In the genomic region with DNA sequence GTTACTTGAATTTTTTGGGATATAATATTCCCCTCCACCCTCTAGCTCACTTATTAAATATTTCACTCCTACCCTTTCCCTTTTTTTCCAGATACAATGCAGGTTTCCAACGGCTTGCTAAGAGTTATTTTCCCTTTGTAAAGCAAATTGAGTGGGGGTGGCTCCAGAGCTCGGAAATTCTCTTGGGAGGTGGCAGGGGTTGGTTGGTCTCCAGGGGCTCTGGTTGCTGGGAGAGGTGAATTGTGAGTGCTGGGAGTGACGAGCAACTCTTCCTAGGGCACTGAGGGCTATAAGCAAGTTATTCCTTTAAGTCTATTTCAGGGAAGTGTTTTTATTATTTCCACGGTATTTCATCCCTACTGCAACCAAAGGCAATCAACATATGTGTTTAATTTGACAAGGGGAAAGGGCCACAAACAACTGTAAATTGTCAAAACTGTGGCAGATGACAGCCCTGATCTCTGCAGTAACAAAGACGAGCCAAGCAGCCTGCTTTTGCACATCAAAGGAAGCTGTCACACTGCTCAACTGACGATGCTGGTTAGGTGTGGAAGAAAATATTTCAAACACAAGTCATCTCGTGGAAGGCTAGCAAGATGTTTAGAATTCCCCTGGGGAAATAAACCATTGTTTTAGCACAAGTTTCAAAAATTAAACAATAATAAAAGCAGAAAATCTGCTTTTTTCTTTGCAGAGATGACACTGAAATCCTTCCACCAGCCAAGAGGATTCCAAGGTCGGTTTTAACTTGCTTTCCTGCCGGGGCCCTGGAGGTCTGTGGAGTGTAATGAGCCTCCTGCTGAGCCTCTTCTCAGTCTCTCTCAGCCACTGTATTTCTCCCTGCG, we compare ENCODE assay signal across 11 cellular contexts.
DNase-seq lines count a peak whose midpoint lies in the region.
"Had no signal": no experiment of that assay in that cellular context is flagged by ENCODE, and none has a peak within 500 bp of the region (broad histone marks: within the 10 kb centered on the region; RNA-seq: fewer than 3 reads in every experiment).

No MANE protein-coding gene starts in this region.

- peak; percentile 77 for DNase-seq in NCI-H1436 (lab: John Stamatoyannopoulos, UW)
- DNase-seq in NCI-H1436 treated with DMSO at 0.1 percent for 48 hours (lab: John Stamatoyannopoulos, UW) = no peak
- peak; percentile 58 for DNase-seq in NT2/D1 (ENCODE audit: low read depth, low spot score)
- DNase-seq in fibroblast of peridontal ligament (ENCODE audit: extremely low read depth) = peak; percentile 52
- peak; percentile 78 for DNase-seq in putamen (ENCODE audit: low spot score)
- no peak for DNase-seq in MV-4-11 (lab: John Stamatoyannopoulos, UW)
- DNase-seq in NOMO-1 treated with DMSO at 0.1 percent for 48 hours (lab: John Stamatoyannopoulos, UW; ENCODE audit: unreplicated experiment) = no peak
- DNase-seq in NCI-H526 treated with DMSO at 0.1 percent for 48 hours (lab: John Stamatoyannopoulos, UW) = no peak
- DNase-seq: ACHN; activated CD4-positive, CD25-positive, alpha-beta regulatory T cell; adrenal gland had no signal

- H3K9me3 ChIP-seq in NT2/D1 (ENCODE audit: insufficient read depth, low read length) = no peaks in the 10 kb centered on the region; the same call in 1 of the 2 replicates
- H3K9me3 ChIP-seq: adrenal gland had no signal

- H3K27me3 ChIP-seq in NT2/D1 (ENCODE audit: insufficient read depth, insufficient read length) = no peaks in the 10 kb centered on the region
- H3K27me3 ChIP-seq: adrenal gland had no signal

- H3K4me1 ChIP-seq in NT2/D1 (ENCODE audit: insufficient read depth, insufficient read length) = no peaks in the 10 kb centered on the region
- H3K4me1 ChIP-seq: adrenal gland had no signal

- H3K36me3 ChIP-seq in NT2/D1 (ENCODE audit: insufficient read depth, insufficient read length, low read length) = no peaks in the 10 kb centered on the region
- H3K36me3 ChIP-seq: adrenal gland had no signal

- no peak overlapping the region for H3K9ac ChIP-seq in NT2/D1 (ENCODE audit: insufficient read length, low read depth)

- no peak overlapping the region for H3K4me3 ChIP-seq in NT2/D1 (ENCODE audit: insufficient read length, low read depth)
- H3K4me3 ChIP-seq: adrenal gland had no signal

Comparison
In these comparisons a context has a peak if more than half of its experiments do, and no peak if none do; other contexts are left out.
1. DNase-seq: peak in NCI-H1436 (single experiment), NT2/D1 (single experiment), fibroblast of peridontal ligament (single experiment) and putamen (single experiment); none in NCI-H1436 treated with DMSO at 0.1 percent for 48 hours (single experiment), MV-4-11 (single experiment), NOMO-1 treated with DMSO at 0.1 percent for 48 hours (single experiment) and NCI-H526 treated with DMSO at 0.1 percent for 48 hours (single experiment).